Comparison of ENCODE assay signal across 9 cellular contexts in genomic region chr17:21512307-21513011, GRCh38.
DNase-seq lines count a peak whose midpoint lies in the region; ATAC-seq and TF ChIP-seq lines count a peak whose summit lies in the region.
"Had no signal": no experiment of that assay in that cellular context is flagged by ENCODE, and none has a peak within 500 bp of the region (broad histone marks: within the 10 kb centered on the region; RNA-seq: fewer than 3 reads in every experiment).

No MANE protein-coding gene starts in this region.

- H3K27ac ChIP-seq in GM23338 (ENCODE audit: low read depth) (no peak overlapping the region), colonic mucosa (no peak overlapping the region)

- no peak overlapping the region for H2AFZ ChIP-seq in GM23338

- H3F3A ChIP-seq in GM23338 (replicated peaks; ENCODE audit: low read depth) = no peaks in the 10 kb centered on the region

- peak overlapping the region; percentile 23; the same call in 1 of the 2 replicates for H3K4me3 ChIP-seq in AG09309 (ENCODE audit: control insufficient read depth, low read depth, low read length)
- peak overlapping the region; percentile 67 for H3K4me3 ChIP-seq in GM23338
- H3K4me3 ChIP-seq in colonic mucosa = peak overlapping the region; percentile 8

- peaks cover 17% of the 10 kb centered on the region for H3K27me3 Mint-ChIP-seq in GM23338 (ENCODE audit: insufficient read depth, low read depth, poor library complexity)
- peaks cover 57% of the 10 kb centered on the region for H3K27me3 Mint-ChIP-seq in nephron (ENCODE audit: low read depth)

- no peaks in the 10 kb centered on the region for H4K20me1 ChIP-seq in GM23338 (replicated peaks; ENCODE audit: insufficient read depth)

- H3K4me1 Mint-ChIP-seq in GM23338 (peaks cover 16% of the 10 kb centered on the region; the same call in 2 of the 3 replicates), nephron (peaks cover 11% of the 10 kb centered on the region)

- peak overlapping the region; percentile 82 for H3K4me2 ChIP-seq in GM23338

- ATAC-seq in GM23338 (no peak), HG02870 (IDR thresholded peaks at IDR 0.05; ENCODE audit: unreplicated experiment) (no peak)

- H3K9me3 Mint-ChIP-seq in GM23338 (no peaks in the 10 kb centered on the region; the same call in 2 of the 3 replicates), nephron (no peaks in the 10 kb centered on the region)

- H3K79me2 ChIP-seq in GM23338 (replicated peaks; ENCODE audit: insufficient read depth) = no peaks in the 10 kb centered on the region

- H3K4me1 ChIP-seq in GM23338 (ENCODE audit: insufficient read depth) (peaks cover 16% of the 10 kb centered on the region), colonic mucosa (no peaks in the 10 kb centered on the region)

- H3K36me3 ChIP-seq in GM23338 (ENCODE audit: insufficient read depth) (no peaks in the 10 kb centered on the region), colonic mucosa (no peaks in the 10 kb centered on the region)
- H3K36me3 ChIP-seq: MG63 had no signal

- H3K27ac Mint-ChIP-seq in GM23338 (no peak overlapping the region), nephron (no peak overlapping the region)

- H3K36me3 Mint-ChIP-seq in GM23338 (ENCODE audit: low read depth) (no peaks in the 10 kb centered on the region), nephron (ENCODE audit: low read depth) (no peaks in the 10 kb centered on the region)

- peak overlapping the region; percentile 65; the same call in 1 of the 3 replicates for H3K4me3 Mint-ChIP-seq in GM23338
- peak overlapping the region; percentile 43 to 78 (median 69) for H3K4me3 Mint-ChIP-seq in nephron

- H3K9ac ChIP-seq in colonic mucosa (ENCODE audit: low read depth in 2 of 2, low read length in 2 of 2) = no peak overlapping the region

- H3K9me3 ChIP-seq in colonic mucosa = no peaks in the 10 kb centered on the region
- H3K9me3 ChIP-seq: MG63 had no signal

- no peaks in the 10 kb centered on the region for H3K9me2 ChIP-seq in GM23338 (ENCODE audit: insufficient read depth)

- TF ChIP-seq CTCF in AG09309 (IDR thresholded peaks at IDR 0.05; ENCODE audit: control insufficient read depth, insufficient read depth, low read depth, low read length, missing control alignments) (no peak), GM23338 (conservative IDR thresholded peaks at IDR 0.05; ENCODE audit: low read depth in 2 of 2) (no peak), colonic mucosa (IDR thresholded peaks at IDR 0.05) (no peak), nephron (IDR thresholded peaks at IDR 0.05; ENCODE audit: unreplicated experiment in 3 of 3) (no peak)

- DNase-seq in AG09309 (ENCODE audit: low read depth) = no peak
- DNase-seq in GM23338 (ENCODE audit: low spot score) = no peak
- DNase-seq in colonic mucosa = no peak
- DNase-seq in NCI-H2081 (lab: John Stamatoyannopoulos, UW) = no peak
- DNase-seq in NK-92 treated with Interleukin-12 subunit alpha and Interleukin-12 subunit beta, amount 100 ng/mL, for 24 hours (lab: John Stamatoyannopoulos, UW) = no peak
- no peak for DNase-seq in NCI-H128 (lab: John Stamatoyannopoulos, UW; ENCODE audit: unreplicated experiment)

- intact Hi-C loops in colonic mucosa (cut with DNase I) = loop anchor here (5.0 kb wide), 2 partner anchors 230 to 390 kb away; partner anchors contain the start of gene MAP2K3

- peaks cover 36% of the 10 kb centered on the region for H3K27me3 ChIP-seq in GM23338 (ENCODE audit: insufficient read depth)
- no peaks in the 10 kb centered on the region for H3K27me3 ChIP-seq in colonic mucosa

TF ChIP-seq in GM23338, 12 proteins besides CTCF, POLR2A, EP300 and RAD21:
- TF ChIP-seq ETS1 (IDR thresholded peaks at IDR 0.05) = no peak
- no peak for TF ChIP-seq STAT1 (IDR thresholded peaks at IDR 0.05; ENCODE audit: unreplicated experiment)

Comparison
In these comparisons a context has a peak if more than half of its experiments do, and no peak if none do; other contexts are left out.
1. H3K4me3 ChIP-seq: peak in every context shown above with its lines; median percentile 67 in GM23338; 23 in AG09309; 8 in colonic mucosa.